In genomic region chr16:88515925-88516324, GRCh38 we compare ENCODE assay signal across 7 cellular contexts.
"Had no signal": no experiment of that assay in that cellular context is flagged by ENCODE, and none has a peak within 500 bp of the region (broad histone marks: within the 10 kb centered on the region; RNA-seq: fewer than 3 reads in every experiment).

No MANE protein-coding gene starts in this region.

- H3K4me3 ChIP-seq: GM23248 had no signal

- H3K9ac ChIP-seq: GM23248 had no signal

- H3K27me3 Mint-ChIP-seq: IgD-negative memory B cell had no signal

- H3K4me1 Mint-ChIP-seq: IgD-negative memory B cell had no signal

- H3K27ac ChIP-seq: GM23248 had no signal

- H2AFZ ChIP-seq: GM23248 had no signal

- DNase-seq: GM23248, GOT3, H9, HCEC 1CT had no signal

- H3K9me3 Mint-ChIP-seq: IgD-negative memory B cell had no signal

- H3K4me3 Mint-ChIP-seq: H9, IgD-negative memory B cell had no signal

- FAIRE-seq: H54, HTR-8/SVneo had no signal
